22 cellular contexts compared by ENCODE assay signal in the genomic region with DNA sequence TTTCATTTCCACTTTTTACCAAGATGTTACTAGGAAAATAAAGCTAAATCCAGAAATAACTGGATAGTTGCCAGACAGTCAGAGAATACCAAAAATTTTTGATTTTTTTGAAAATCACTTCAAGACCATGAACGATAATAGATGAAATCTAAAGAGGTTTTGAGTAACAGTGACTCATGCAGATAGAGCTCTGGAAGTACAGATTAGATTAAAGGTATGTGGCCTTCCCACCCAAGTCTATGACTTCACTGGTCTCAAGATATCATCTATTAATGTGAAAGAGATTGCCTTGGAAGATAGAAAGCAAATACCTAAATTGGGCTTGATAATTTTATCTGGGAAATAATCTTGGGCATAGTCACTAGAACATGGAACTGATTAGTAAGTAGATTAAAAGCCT.
"Had no signal": no experiment of that assay in that cellular context is flagged by ENCODE, and none has a peak within 500 bp of the region (broad histone marks: within the 10 kb centered on the region; RNA-seq: fewer than 3 reads in every experiment).

No MANE protein-coding gene starts in this region.

- ATAC-seq: activated T-helper 17 cell treated with anti-CD3 and anti-CD28 coated beads, Interleukin-2, amount 50 U/mL, for 72 hours; heart left ventricle; left lobe of liver; lower lobe of right lung; mucosa of descending colon; stimulated activated naive B cell treated with anti-CD40 and anti-IgM and Interleukin-4, amounts not matched to agents 10 μg/mL and 1 μg/mL and 100 μg/mL, for 72 hours had no signal

- DNase-seq: activated CD4-positive, alpha-beta T cell treated with anti-CD3 and anti-CD28 coated beads for 1 hour; activated CD4-positive, alpha-beta T cell treated with anti-CD3 and anti-CD28 coated beads, Interleukin-2, amount 50 U/mL, for 1 hour; activated naive CD4-positive, alpha-beta T cell; activated T-cell treated with anti-CD3 and anti-CD28 coated beads, Interleukin-2, amount 50 U/mL, for 1 hour; adrenal gland; heart left ventricle; lower lobe of right lung; mesendoderm; mucosa of descending colon; occipital lobe; retina; sigmoid colon; stimulated activated CD4-positive, alpha-beta T cell treated with anti-CD3 and anti-CD28 coated beads, Interleukin-2, amount 100 ng/mL, for 48 hours; stimulated activated CD8-positive, alpha-beta memory T cell treated with anti-CD3 and anti-CD28 coated beads, Interleukin-4, amount 100 ng/mL, for 48 hours; stimulated activated naive B cell treated with anti-CD40 and anti-IgM and Interleukin-4, amounts not matched to agents 10 μg/mL and 1 μg/mL and 100 μg/mL, for 72 hours; transverse colon had no signal

- H3K27me3 Mint-ChIP-seq: activated naive CD8-positive, alpha-beta T cell; activated T-helper 17 cell treated with anti-CD3 and anti-CD28 coated beads, Interleukin-2, amount 50 U/mL, for 72 hours; stimulated activated naive B cell treated with anti-CD40 and anti-IgM and Interleukin-4, amounts not matched to agents 10 μg/mL and 1 μg/mL and 100 μg/mL, for 72 hours had no signal

- H3K4me3 ChIP-seq: adrenal gland, cardiac muscle cell, heart left ventricle, lower lobe of right lung, mucosa of descending colon, sigmoid colon, transverse colon, vagina had no signal

- H3K27ac ChIP-seq: adrenal gland, cardiac muscle cell, epithelial cell of prostate, heart left ventricle, lower lobe of right lung, sigmoid colon, transverse colon, vagina had no signal

- H3K4me1 ChIP-seq: heart left ventricle, lower lobe of right lung, sigmoid colon, transverse colon had no signal

- H3K4me3 Mint-ChIP-seq: activated naive CD8-positive, alpha-beta T cell; activated T-helper 17 cell treated with anti-CD3 and anti-CD28 coated beads, Interleukin-2, amount 50 U/mL, for 72 hours; stimulated activated naive B cell treated with anti-CD40 and anti-IgM and Interleukin-4, amounts not matched to agents 10 μg/mL and 1 μg/mL and 100 μg/mL, for 72 hours had no signal

- H3K4me1 Mint-ChIP-seq: activated T-helper 17 cell treated with anti-CD3 and anti-CD28 coated beads, Interleukin-2, amount 50 U/mL, for 72 hours; stimulated activated naive B cell treated with anti-CD40 and anti-IgM and Interleukin-4, amounts not matched to agents 10 μg/mL and 1 μg/mL and 100 μg/mL, for 72 hours had no signal

- H3K36me3 ChIP-seq: adrenal gland, cardiac muscle cell, heart left ventricle, lower lobe of right lung, sigmoid colon, transverse colon, vagina had no signal

- H3K9me3 ChIP-seq: adrenal gland, vagina had no signal

- H3K27ac Mint-ChIP-seq: activated naive CD8-positive, alpha-beta T cell; activated T-helper 17 cell treated with anti-CD3 and anti-CD28 coated beads, Interleukin-2, amount 50 U/mL, for 72 hours; stimulated activated naive B cell treated with anti-CD40 and anti-IgM and Interleukin-4, amounts not matched to agents 10 μg/mL and 1 μg/mL and 100 μg/mL, for 72 hours had no signal

- H3K27me3 ChIP-seq: adrenal gland, cardiac muscle cell, heart left ventricle, sigmoid colon, transverse colon, vagina had no signal
